Comparison of ENCODE assay signal across 8 cellular contexts in genomic region chr19:55383789-55384575, GRCh38. TPM values are rescaled to one million over a fixed set of nuclear protein-coding genes. Genes with fewer than 3 reads are reported as not detected.
A peak's percentile ranks its signal among the peaks of the same experiment; 100 is the strongest.
DNase-seq lines count a peak whose midpoint lies in the region; ATAC-seq lines count a peak whose summit lies in the region.

Gene TMEM238 (minus strand): TSS chr19:55384292. CDS start chr19:55384259, 33 bp downstream.

- DNase-seq in DMS53 (lab: John Stamatoyannopoulos, UW) (peak; percentile 90), SJCRH30 (no peak), amygdala (lab: John Stamatoyannopoulos, UW) (peak in 33 of 56 donors; percentile 11 to 58 (median 32)), left cardiac atrium (peak; percentile 59), posterior vena cava (ENCODE audit: low spot score) (peak; percentile 87)

- H3K4me1 ChIP-seq in HUES6 (ENCODE audit: control insufficient read depth, insufficient read depth, low read length) = peaks cover 30% of the 10 kb centered on the region
- H3K4me1 ChIP-seq in SJCRH30 = peaks cover 25% of the 10 kb centered on the region

- intact Hi-C loops in left cardiac atrium (cut with DNase I) = loop anchor here (5.0 to 10.0 kb wide), 3 partner anchors 42 to 82 kb away; no protein-coding TSS in a partner anchor
- intact Hi-C loops in posterior vena cava (cut with DNase I) = loop anchor here in 1 of 2 donors (5.0 kb wide), 1 partner anchor 82 kb away; no protein-coding TSS in a partner anchor

- H3K4me3 ChIP-seq in HUES6 (ENCODE audit: low read depth, low read length) (peak within 1 kb of the TSS; percentile 92), SJCRH30 (peak within 1 kb of the TSS; percentile 86)

- H3K36me3 ChIP-seq in HUES6 (ENCODE audit: control insufficient read depth, insufficient read depth, low read length) (peaks cover 32% of the 10 kb centered on the region), SJCRH30 (peaks cover 28% of the 10 kb centered on the region)

- no peaks in the 10 kb centered on the region for H3K9me3 ChIP-seq in HUES6 (ENCODE audit: control insufficient read depth, insufficient read depth, low read depth, low read length)
- H3K9me3 ChIP-seq in SJCRH30 (replicated peaks) = no peaks in the 10 kb centered on the region

- H3K27me3 ChIP-seq in HUES6 (ENCODE audit: control insufficient read depth, insufficient read depth, low read length) (peaks cover 21% of the 10 kb centered on the region), SJCRH30 (no peaks in the 10 kb centered on the region)

- H3K27ac ChIP-seq in HUES6 (ENCODE audit: low read depth, low read length) (no peak within 1 kb of the TSS), SJCRH30 (peak within 1 kb of the TSS; percentile 73)

- ATAC-seq in left cardiac atrium (peak; percentile 1 to 23), GM18868 (IDR thresholded peaks at IDR 0.05; ENCODE audit: unreplicated experiment) (no peak), HG02981 (IDR thresholded peaks at IDR 0.05; ENCODE audit: unreplicated experiment) (no peak)

- H3K9ac ChIP-seq in HUES6 (ENCODE audit: low read length) = peak within 1 kb of the TSS; percentile 70

RNA-seq across cellular contexts. Expression of gene TMEM238, which starts in this region (rescaled TPM):
- total RNA-seq in SJCRH30 (2014; rRNA removed; shearing (Covaris generic)) = 0.14 and 0.25 TPM in 2 replicates
- total RNA-seq in left cardiac atrium = under 1 TPM; 0.84 to 0.97 TPM
- total RNA-seq in posterior vena cava = under 1 TPM; 0.69 to 0.90 TPM

Comparison
In these comparisons a context has a peak if more than half of its experiments do, and no peak if none do; other contexts are left out.
1. Peak in DNase-seq and ATAC-seq in left cardiac atrium; RNA of the gene not detected or under 1 TPM.
2. Peak in DNase-seq in posterior vena cava; RNA of the gene not detected or under 1 TPM.
3. DNase-seq: peak in DMS53 (single experiment) and amygdala (33 of 56); none in SJCRH30 (0 of 2).